ENCODE assay signal across 8 cellular contexts in genomic region chr11:69801513-69802335, GRCh38. TPM values are rescaled to one million over a fixed set of nuclear protein-coding genes. Genes with fewer than 3 reads are reported as not detected.
A peak's percentile ranks its signal among the peaks of the same experiment; 100 is the strongest.
DNase-seq lines count a peak whose midpoint lies in the region; ATAC-seq lines count a peak whose summit lies in the region.

No MANE protein-coding gene starts in this region.

- H4K8ac ChIP-seq in trophoblast cell (ENCODE audit: low read depth, low read length) = no peak overlapping the region

- H3K4me3 ChIP-seq in trophoblast cell (ENCODE audit: low read depth, low read length) = no peak overlapping the region

- no peak overlapping the region for H3K27ac ChIP-seq in trophoblast cell (ENCODE audit: low read depth, low read length)

- no peak for ATAC-seq in HG03565 (IDR thresholded peaks at IDR 0.05; ENCODE audit: unreplicated experiment)

- no peaks in the 10 kb centered on the region for H3K79me1 ChIP-seq in trophoblast cell (ENCODE audit: low read length)

- peaks cover 6% of the 10 kb centered on the region for H3K9me3 ChIP-seq in trophoblast cell (ENCODE audit: insufficient read depth, low read depth, low read length)

- no peak overlapping the region for H3K23ac ChIP-seq in trophoblast cell (ENCODE audit: low read length)

- H2AK5ac ChIP-seq in trophoblast cell (ENCODE audit: low read length) = no peak overlapping the region

- H4K12ac ChIP-seq in trophoblast cell (ENCODE audit: low read depth, low read length) = no peak overlapping the region

- no peak overlapping the region for H2BK12ac ChIP-seq in trophoblast cell (ENCODE audit: low read length)

- no peak overlapping the region for H3K4ac ChIP-seq in trophoblast cell (ENCODE audit: low read depth, low read length)

- no peak overlapping the region for H4K91ac ChIP-seq in trophoblast cell (ENCODE audit: low read depth, low read length)

- H2AFZ ChIP-seq in trophoblast cell (ENCODE audit: insufficient read depth, low read length, poor library complexity) = no peak overlapping the region

- H2BK120ac ChIP-seq in trophoblast cell (ENCODE audit: insufficient read depth, low read length, poor library complexity) = no peak overlapping the region

- in situ Hi-C loops in SK-MEL-5 (cut with HindIII; ENCODE audit: low pct_unique_long_range_greater_than_20kb, low sequenced_read_pairs) = no loop called here

- no peak overlapping the region for H2BK5ac ChIP-seq in trophoblast cell (ENCODE audit: low read depth, low read length, poor library complexity)

- H3K4me1 ChIP-seq in trophoblast cell (ENCODE audit: control insufficient read depth in 1 of 2, insufficient read depth in 2 of 2, low read length in 2 of 2) = no peaks in the 10 kb centered on the region

- peak; percentile 2 for DNase-seq in NCI-H2171 treated with DMSO at 0.1 percent for 48 hours (lab: John Stamatoyannopoulos, UW)
- DNase-seq in NCI-H2171 (lab: John Stamatoyannopoulos, UW) = no peak
- DNase-seq in SK-MEL-5 (ENCODE audit: low read depth, low spot score) = peak; percentile 80
- peak; percentile 24 for DNase-seq in effector CD8-positive, alpha-beta T cell (lab: John Stamatoyannopoulos, UW)
- DNase-seq in trophoblast cell = peak; percentile 57 to 74
- no peak for DNase-seq in SKM-1 treated with dmso at 0.1 percent for 144 hours (lab: John Stamatoyannopoulos, UW; ENCODE audit: unreplicated experiment)
- no peak for DNase-seq in NCI-H2107 treated with DMSO at 0.1 percent for 48 hours (lab: John Stamatoyannopoulos, UW; ENCODE audit: unreplicated experiment)

- no peaks in the 10 kb centered on the region for H3K36me3 ChIP-seq in trophoblast cell (ENCODE audit: control insufficient read depth in 1 of 2, insufficient read depth in 2 of 2, low read length in 2 of 2)

- no peak overlapping the region for H3K9ac ChIP-seq in trophoblast cell (ENCODE audit: low read length)

- no peak overlapping the region for H3K14ac ChIP-seq in trophoblast cell (ENCODE audit: low read length)

- no CpG with 5 or more reads among the region's 15 CpGs for WGBS in trophoblast cell (ENCODE audit: extremely low coverage, insufficient coverage, insufficient read length)

- H3K18ac ChIP-seq in trophoblast cell (ENCODE audit: low read length) = no peak overlapping the region

- no peak overlapping the region for H3K4me2 ChIP-seq in trophoblast cell (ENCODE audit: low read length)

- H3K79me2 ChIP-seq in trophoblast cell (ENCODE audit: control insufficient read depth, insufficient read depth, low read length, poor library complexity) = no peaks in the 10 kb centered on the region

- no peaks in the 10 kb centered on the region for H3K27me3 ChIP-seq in trophoblast cell (ENCODE audit: insufficient read depth, low read length)

RNA-seq across cellular contexts. Expression of gene FGF3, which starts 17.5 kb away (rescaled TPM):
- total RNA-seq in SK-MEL-5 (2014; rRNA removed; shearing (Covaris generic)) = not detected in 2 replicates
- not detected in 2 replicates for polyA plus RNA-seq in SK-MEL-5 (2015; cell fraction: cytosol; rRNA removed)
- not detected in 2 replicates for polyA plus RNA-seq in SK-MEL-5 (2015; cell fraction: nucleus; rRNA removed)
- not detected in 2 replicates for polyA plus RNA-seq in trophoblast cell (2013)

RNA-seq across cellular contexts. Expression of gene FGF4, which starts 26.6 kb away (rescaled TPM):
- total RNA-seq in SK-MEL-5 (2014; rRNA removed; shearing (Covaris generic)) = not detected in 2 replicates
- not detected in 2 replicates for polyA plus RNA-seq in SK-MEL-5 (2015; cell fraction: cytosol; rRNA removed)
- not detected in 2 replicates for polyA plus RNA-seq in SK-MEL-5 (2015; cell fraction: nucleus; rRNA removed)
- polyA plus RNA-seq in trophoblast cell (2013) = 0.03 TPM in 1 of 2 replicates, not detected in the other

Comparison
In these comparisons a context has a peak if more than half of its experiments do, and no peak if none do; other contexts are left out.
1. DNase-seq: peak in NCI-H2171 treated with DMSO at 0.1 percent for 48 hours (single experiment), SK-MEL-5 (single experiment), effector CD8-positive, alpha-beta T cell (single experiment) and trophoblast cell (2 of 2); none in NCI-H2171 (single experiment), SKM-1 treated with dmso at 0.1 percent for 144 hours (single experiment) and NCI-H2107 treated with DMSO at 0.1 percent for 48 hours (single experiment).